In the genomic region with DNA sequence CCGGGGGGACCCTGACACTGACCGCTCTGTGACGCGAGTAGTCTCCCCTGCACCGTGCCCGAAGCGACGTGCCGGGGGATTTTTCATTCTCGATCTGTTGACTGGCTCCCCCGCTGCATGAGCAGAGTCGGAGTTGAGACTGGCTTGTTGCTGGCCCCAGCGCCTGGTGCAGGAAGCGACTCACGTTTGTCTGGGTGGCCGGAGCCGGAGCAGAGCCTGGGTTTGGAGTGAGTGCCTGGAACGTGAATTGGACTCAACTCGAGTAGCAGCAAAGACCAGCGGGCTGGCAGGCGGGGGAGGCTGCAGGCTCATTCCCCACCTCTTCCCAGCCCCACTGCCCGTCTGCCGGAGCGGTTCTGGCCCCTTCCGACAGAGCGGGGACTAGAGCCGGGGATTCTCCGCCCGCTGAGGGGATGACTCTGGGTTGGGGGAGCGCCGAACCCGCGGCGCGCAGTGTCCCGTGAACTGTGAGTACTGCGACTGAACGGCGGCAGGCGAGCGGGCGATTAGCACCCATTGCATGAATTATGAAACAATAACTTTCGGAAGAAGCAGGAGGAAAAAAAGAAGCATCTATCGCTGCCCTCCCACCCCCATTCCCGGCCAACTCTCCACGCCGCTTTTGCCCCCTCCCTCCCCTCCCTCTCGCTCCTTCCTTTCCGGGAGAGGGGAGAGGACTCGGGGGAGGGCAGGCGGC, we compare ENCODE assay signal across 9 cellular contexts. TPM values are rescaled to one million over a fixed set of nuclear protein-coding genes. Genes with fewer than 3 reads are reported as not detected.
DNase-seq lines count a peak whose midpoint lies in the region; ATAC-seq and TF ChIP-seq lines count a peak whose summit lies in the region.
"Had no signal": no experiment of that assay in that cellular context is flagged by ENCODE, and none has a peak within 500 bp of the region (broad histone marks: within the 10 kb centered on the region; RNA-seq: fewer than 3 reads in every experiment).

No MANE protein-coding gene starts in this region.

- CTCF ChIA-PET in activated naive CD4-positive, alpha-beta T cell treated with anti-CD3 and anti-CD28 coated beads for 36 hours (lab: Charles Lee) = no interaction called here
- CTCF ChIA-PET in activated CD8-positive, alpha-beta memory T cell treated with anti-CD3 and anti-CD28 coated beads, Interleukin-2, amount 10 ng/mL, durations not matched to agents 7 days and 5 days (lab: Charles Lee) = no interaction called here
- CTCF ChIA-PET in HEK293T (lab: Yijun Ruan, JAX) = interaction anchor here (0.7 kb wide), 2 partner anchors 47 to 127 kb away, joined by 3 read pairs; no protein-coding TSS in a partner anchor

- no peak overlapping the region for H3K27ac Mint-ChIP-seq in activated naive CD4-positive, alpha-beta T cell treated with anti-CD3 and anti-CD28 coated beads for 36 hours
- H3K27ac Mint-ChIP-seq in activated CD8-positive, alpha-beta memory T cell treated with anti-CD3 and anti-CD28 coated beads, Interleukin-2, amount 10 ng/mL, durations not matched to agents 7 days and 5 days = peak overlapping the region; percentile 74

- peaks cover 3% of the 10 kb centered on the region for H3K36me3 Mint-ChIP-seq in activated naive CD4-positive, alpha-beta T cell treated with anti-CD3 and anti-CD28 coated beads for 36 hours (ENCODE audit: low read depth)
- peaks cover 7% of the 10 kb centered on the region for H3K36me3 Mint-ChIP-seq in activated CD8-positive, alpha-beta memory T cell treated with anti-CD3 and anti-CD28 coated beads, Interleukin-2, amount 10 ng/mL, durations not matched to agents 7 days and 5 days

- no peaks in the 10 kb centered on the region for H3K9me3 Mint-ChIP-seq in activated naive CD4-positive, alpha-beta T cell treated with anti-CD3 and anti-CD28 coated beads for 36 hours
- H3K9me3 Mint-ChIP-seq in activated CD8-positive, alpha-beta memory T cell treated with anti-CD3 and anti-CD28 coated beads, Interleukin-2, amount 10 ng/mL, durations not matched to agents 7 days and 5 days (ENCODE audit: low read depth) = no peaks in the 10 kb centered on the region

- no peak for TF ChIP-seq CTCF in omental fat pad (IDR thresholded peaks at IDR 0.05)

- no peak for DNase-seq in activated naive CD4-positive, alpha-beta T cell treated with anti-CD3 and anti-CD28 coated beads for 36 hours
- DNase-seq in activated naive CD4-positive, alpha-beta T cell treated with Interleukin-2 at 50 U/mL for 16 hours = no peak
- DNase-seq in activated CD8-positive, alpha-beta memory T cell treated with anti-CD3 and anti-CD28 coated beads, Interleukin-2, amount 10 ng/mL, durations not matched to agents 7 days and 5 days = no peak
- DNase-seq in Right ventricle myocardium inferior (ENCODE audit: missing footprints) (no peak), omental fat pad (ENCODE audit: low spot score) (no peak), HEK293T (ENCODE audit: extremely low spot score) (no peak)
- DNase-seq in stimulated activated naive CD4-positive, alpha-beta T cell treated with Interleukin-2 at 50 U/mL for 16 hours (lab: John Stamatoyannopoulos, UW) = no peak

- POLR2A ChIA-PET in HEK293T (lab: Yijun Ruan, JAX) = no interaction called here

- ATAC-seq in activated CD8-positive, alpha-beta memory T cell treated with anti-CD3 and anti-CD28 coated beads, Interleukin-2, amount 10 ng/mL, durations not matched to agents 7 days and 5 days = no peak
- peak; percentile 12 for ATAC-seq in Right ventricle myocardium inferior
- peak; percentile 11 for ATAC-seq in omental fat pad (ENCODE audit: low FRiP score)
- ATAC-seq in HG03520 (IDR thresholded peaks at IDR 0.05; ENCODE audit: unreplicated experiment) = no peak
- ATAC-seq: GM12878 had no signal

- peaks cover 61% of the 10 kb centered on the region for H3K27me3 Mint-ChIP-seq in activated naive CD4-positive, alpha-beta T cell treated with anti-CD3 and anti-CD28 coated beads for 36 hours (ENCODE audit: low read depth)
- H3K27me3 Mint-ChIP-seq in activated CD8-positive, alpha-beta memory T cell treated with anti-CD3 and anti-CD28 coated beads, Interleukin-2, amount 10 ng/mL, durations not matched to agents 7 days and 5 days = peaks cover 68% of the 10 kb centered on the region

- peak overlapping the region; percentile 51 for H3K4me3 Mint-ChIP-seq in activated naive CD4-positive, alpha-beta T cell treated with anti-CD3 and anti-CD28 coated beads for 36 hours
- peak overlapping the region; percentile 40 for H3K4me3 Mint-ChIP-seq in activated CD8-positive, alpha-beta memory T cell treated with anti-CD3 and anti-CD28 coated beads, Interleukin-2, amount 10 ng/mL, durations not matched to agents 7 days and 5 days

- intact Hi-C loops in activated naive CD4-positive, alpha-beta T cell treated with anti-CD3 and anti-CD28 coated beads for 36 hours (cut with micrococcal nuclease) = no loop called here
- intact Hi-C loops in Right ventricle myocardium inferior (cut with DNase I) = loop anchor here (10.0 kb wide), 2 partner anchors 224 to 374 kb away; no protein-coding TSS in a partner anchor

- peaks cover 45% of the 10 kb centered on the region for H3K4me1 Mint-ChIP-seq in activated naive CD4-positive, alpha-beta T cell treated with anti-CD3 and anti-CD28 coated beads for 36 hours (ENCODE audit: low read depth)
- H3K4me1 Mint-ChIP-seq in activated CD8-positive, alpha-beta memory T cell treated with anti-CD3 and anti-CD28 coated beads, Interleukin-2, amount 10 ng/mL, durations not matched to agents 7 days and 5 days = peaks cover 25% of the 10 kb centered on the region

TF ChIP-seq in HEK293T, 16 proteins besides CTCF, POLR2A, EP300 and RAD21:
- TF ChIP-seq FOXA1 (IDR thresholded peaks at IDR 0.05) (no peak), LEF1 (IDR thresholded peaks at IDR 0.05; ENCODE audit: borderline replicate concordance) (no peak), CTBP1 (IDR thresholded peaks at IDR 0.05; ENCODE audit: borderline replicate concordance) (no peak), SP1 (IDR thresholded peaks at IDR 0.05) (no peak), ARNT (IDR thresholded peaks at IDR 0.05) (no peak), ELF4 (IDR thresholded peaks at IDR 0.05) (no peak), ZNF384 (IDR thresholded peaks at IDR 0.05) (no peak), HDGF (IDR thresholded peaks at IDR 0.05; ENCODE audit: borderline replicate concordance) (no peak)
- TF ChIP-seq, protein P1, sequence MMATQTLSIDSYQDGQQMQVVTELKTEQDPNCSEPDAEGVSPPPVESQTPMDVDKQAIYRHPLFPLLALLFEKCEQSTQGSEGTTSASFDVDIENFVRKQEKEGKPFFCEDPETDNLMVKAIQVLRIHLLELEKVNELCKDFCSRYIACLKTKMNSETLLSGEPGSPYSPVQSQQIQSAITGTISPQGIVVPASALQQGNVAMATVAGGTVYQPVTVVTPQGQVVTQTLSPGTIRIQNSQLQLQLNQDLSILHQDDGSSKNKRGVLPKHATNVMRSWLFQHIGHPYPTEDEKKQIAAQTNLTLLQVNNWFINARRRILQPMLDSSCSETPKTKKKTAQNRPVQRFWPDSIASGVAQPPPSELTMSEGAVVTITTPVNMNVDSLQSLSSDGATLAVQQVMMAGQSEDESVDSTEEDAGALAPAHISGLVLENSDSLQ (IDR thresholded peaks at IDR 0.05) = no peak

RNA-seq across cellular contexts. Expression of a gene that starts 0.6 kb away (rescaled TPM):
- total RNA-seq in activated naive CD4-positive, alpha-beta T cell treated with anti-CD3 and anti-CD28 coated beads for 36 hours = not detected
- total RNA-seq in activated CD8-positive, alpha-beta memory T cell treated with anti-CD3 and anti-CD28 coated beads, Interleukin-2, amount 10 ng/mL, durations not matched to agents 7 days and 5 days = not detected
- total RNA-seq in Right ventricle myocardium inferior (21.7 TPM), omental fat pad (1 to 10 TPM in 2 of 4 donors, under 1 TPM in 2; 0.69 to 4.5 (median 2.2) TPM)

Comparison
In these comparisons a context has a peak if more than half of its experiments do, and no peak if none do; other contexts are left out.
1. ATAC-seq: peak in Right ventricle myocardium inferior (single experiment) and omental fat pad (single experiment); none in activated CD8-positive, alpha-beta memory T cell treated with anti-CD3 and anti-CD28 coated beads, Interleukin-2, amount 10 ng/mL, durations not matched to agents 7 days and 5 days (single experiment) and HG03520 (single experiment).